In genomic region chr9:22427226-22427880, GRCh38 we compare ENCODE assay signal across 2 cellular contexts.
TF ChIP-seq lines count a peak whose summit lies in the region.

No MANE protein-coding gene starts in this region.

TF ChIP-seq in liver, 16 proteins besides CTCF, POLR2A, EP300 and RAD21:
- TF ChIP-seq ZBTB33 (IDR thresholded peaks at IDR 0.05) (no peak), HNF4G (IDR thresholded peaks at IDR 0.05) (peak; percentile 20), EGR1 (IDR thresholded peaks at IDR 0.05; ENCODE audit: low read depth in 2 of 2) (no peak), HNF4A (conservative IDR thresholded peaks at IDR 0.05) (peak; percentile 51 to 74), SP1 (IDR thresholded peaks at IDR 0.05) (peak; percentile 60), FOXA2 (IDR thresholded peaks at IDR 0.05) (peak; percentile 8), RXRA (IDR thresholded peaks at IDR 0.05) (peak; percentile 45 to 46), YY1 (IDR thresholded peaks at IDR 0.05) (no peak), MAX (IDR thresholded peaks at IDR 0.05) (no peak)

TF ChIP-seq in HepG2, 621 proteins besides CTCF, POLR2A, EP300 and RAD21 (continued from another document):
- no peak for TF ChIP-seq ZNF609 (CRISPR knock-in tag; IDR thresholded peaks at IDR 0.05; ENCODE audit: borderline replicate concordance)
- no peak for TF ChIP-seq ATF3 (CRISPR knock-in tag; IDR thresholded peaks at IDR 0.05)
- no peak for TF ChIP-seq ZNF740 (CRISPR knock-in tag; IDR thresholded peaks at IDR 0.05)
- TF ChIP-seq MIER3 (CRISPR knock-in tag; IDR thresholded peaks at IDR 0.05; ENCODE audit: borderline replicate concordance) = no peak
TF ChIP-seq in HepG2: peak in this region for 0.
